31 cellular contexts compared by ENCODE assay signal in the genomic region with DNA sequence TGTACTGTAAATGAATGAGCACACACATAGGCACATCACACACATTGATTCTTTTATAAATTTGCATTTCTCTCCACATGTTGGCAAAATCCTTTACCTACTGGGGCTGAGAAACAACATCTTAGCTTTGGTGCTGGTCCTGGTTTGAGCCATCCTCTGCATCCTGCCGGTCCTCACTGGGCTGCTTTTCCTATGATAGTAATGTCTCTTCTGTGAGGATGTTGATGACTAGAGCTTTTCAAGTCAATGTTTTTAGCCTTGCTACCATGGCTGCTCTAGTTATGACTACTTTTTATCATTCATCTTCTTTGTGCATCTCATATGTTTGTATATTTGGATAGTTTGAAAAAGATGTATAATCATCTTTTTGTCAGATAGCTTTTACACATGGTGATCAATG.
"Had no signal": no experiment of that assay in that cellular context is flagged by ENCODE, and none has a peak within 500 bp of the region (broad histone marks: within the 10 kb centered on the region; RNA-seq: fewer than 3 reads in every experiment).

No MANE protein-coding gene starts in this region.

- H3K27ac Mint-ChIP-seq: effector memory CD8-positive, alpha-beta T cell; immature natural killer cell; memory B cell; nephron; neural progenitor cell; progenitor cell of endocrine pancreas; stimulated activated effector memory CD8-positive, alpha-beta T cell treated with anti-CD3 and anti-CD28 coated beads, Interleukin-12 subunit alpha, Interleukin-12 subunit beta, amount 100 ng/mL, for 72 hours; type B pancreatic cell had no signal

- ATAC-seq: effector memory CD8-positive, alpha-beta T cell; esophagus mucosa; heart right ventricle; left colon; left ventricle myocardium superior; naive thymus-derived CD4-positive, alpha-beta T cell; sciatic nerve; stimulated activated effector memory CD8-positive, alpha-beta T cell treated with anti-CD3 and anti-CD28 coated beads, Interleukin-12 subunit alpha, Interleukin-12 subunit beta, amount 100 ng/mL, for 72 hours had no signal

- H3K36me3 Mint-ChIP-seq: memory B cell; neural progenitor cell; stimulated activated effector memory CD8-positive, alpha-beta T cell treated with anti-CD3 and anti-CD28 coated beads, Interleukin-12 subunit alpha, Interleukin-12 subunit beta, amount 100 ng/mL, for 72 hours; type B pancreatic cell had no signal

- DNase-seq: cerebellar nuclear complex; cortex of kidney; effector memory CD8-positive, alpha-beta T cell; glutamatergic neuron; heart right ventricle; hypothalamus; immature natural killer cell; islet precursor cell; kidney glomerular epithelial cell; left colon; left ventricle myocardium superior; lower lobe of right lung; midbrain; stimulated activated CD4-positive, alpha-beta T cell treated with anti-CD3 and anti-CD28 coated beads, Interleukin-2, amount 100 ng/mL, for 24 hours; stimulated activated CD4-positive, alpha-beta T cell treated with anti-CD3 and anti-CD28 coated beads, Interleukin-4, amount 100 ng/mL, for 24 hours; stimulated activated naive CD4-positive, alpha-beta T cell treated with Interleukin-2 at 50 U/mL for 16 hours; stomach; testis; tibial artery had no signal

- H2AFZ ChIP-seq: neural progenitor cell, parathyroid adenoma had no signal

- H3K27ac ChIP-seq: foreskin keratinocyte, heart right ventricle, neural progenitor cell, parathyroid adenoma, right atrium auricular region, testis, tibial artery had no signal

- H3K4me3 ChIP-seq: heart right ventricle, lower lobe of right lung, neural progenitor cell, right atrium auricular region, stomach, testis, tibial artery had no signal

- H3K9me3 ChIP-seq: heart right ventricle, lower lobe of right lung, right atrium auricular region, stomach, testis, tibial artery had no signal

- H3K4me2 ChIP-seq: neural progenitor cell had no signal

- H3K79me2 ChIP-seq: parathyroid adenoma had no signal

- H3K27me3 ChIP-seq: foreskin keratinocyte, heart right ventricle, neural progenitor cell, right atrium auricular region, stomach, testis, tibial artery had no signal

- H3K9me3 Mint-ChIP-seq: immature natural killer cell; memory B cell; stimulated activated effector memory CD8-positive, alpha-beta T cell treated with anti-CD3 and anti-CD28 coated beads, Interleukin-12 subunit alpha, Interleukin-12 subunit beta, amount 100 ng/mL, for 72 hours; type B pancreatic cell had no signal

- H3K4me1 ChIP-seq: heart right ventricle, lower lobe of right lung, neural progenitor cell, parathyroid adenoma, right atrium auricular region, stomach, testis, tibial artery had no signal

- H3K9ac ChIP-seq: neural progenitor cell, parathyroid adenoma had no signal

- H3K27me3 Mint-ChIP-seq: progenitor cell of endocrine pancreas, type B pancreatic cell had no signal

- H3K36me3 ChIP-seq: heart right ventricle, lower lobe of right lung, neural progenitor cell, right atrium auricular region, stomach, tibial artery had no signal

- H3K4me3 Mint-ChIP-seq: effector memory CD8-positive, alpha-beta T cell; immature natural killer cell; memory B cell; nephron; neural progenitor cell; stimulated activated effector memory CD8-positive, alpha-beta T cell treated with anti-CD3 and anti-CD28 coated beads, Interleukin-12 subunit alpha, Interleukin-12 subunit beta, amount 100 ng/mL, for 72 hours; type B pancreatic cell had no signal

- H3K4me1 Mint-ChIP-seq: immature natural killer cell; memory B cell; nephron; neural progenitor cell; stimulated activated effector memory CD8-positive, alpha-beta T cell treated with anti-CD3 and anti-CD28 coated beads, Interleukin-12 subunit alpha, Interleukin-12 subunit beta, amount 100 ng/mL, for 72 hours had no signal
